1 cellular context compared by ENCODE assay signal in the genomic region with DNA sequence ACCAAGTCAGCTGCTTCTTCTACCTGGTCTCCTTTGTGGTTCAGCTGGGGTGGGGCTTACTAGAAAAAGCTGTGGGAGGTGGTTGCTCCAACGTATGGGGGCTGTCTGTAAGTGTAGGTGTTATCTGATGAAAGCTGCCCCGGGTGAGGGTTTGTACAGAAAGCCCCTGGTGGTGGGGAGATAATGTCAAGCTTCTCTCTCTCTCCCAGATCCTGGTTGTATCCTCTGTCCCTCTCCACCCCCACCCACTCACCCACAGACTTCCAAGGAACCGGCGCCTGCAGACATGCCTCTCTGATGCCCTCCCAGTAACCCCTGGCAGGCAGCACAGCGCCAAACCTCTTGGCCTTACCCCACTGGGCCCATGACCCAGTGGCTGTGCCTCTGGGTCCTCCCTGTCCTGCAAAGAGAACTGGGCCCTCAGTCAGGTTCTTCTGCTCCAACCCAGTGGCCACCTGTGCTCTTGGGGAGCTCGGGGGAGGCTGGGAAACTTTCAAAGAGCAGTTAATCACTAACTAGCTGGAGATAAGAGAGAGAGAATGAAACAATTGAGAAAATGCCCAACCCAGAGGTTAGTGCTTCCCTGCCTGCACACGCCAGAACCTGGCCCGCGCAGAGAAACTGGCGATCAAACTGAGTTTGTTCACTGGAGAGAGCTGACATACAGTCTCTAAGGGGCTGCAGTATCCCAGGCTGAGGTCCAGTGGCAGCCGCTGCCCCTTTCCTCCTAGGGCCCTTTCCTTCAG.
A peak's percentile ranks its signal among the peaks of the same experiment; 100 is the strongest.
TF ChIP-seq lines count a peak whose summit lies in the region.

No MANE protein-coding gene starts in this region.

TF ChIP-seq in K562, 482 proteins besides CTCF, POLR2A, EP300 and RAD21 (continued from another document and continues in another):
- TF ChIP-seq, protein P1, sequence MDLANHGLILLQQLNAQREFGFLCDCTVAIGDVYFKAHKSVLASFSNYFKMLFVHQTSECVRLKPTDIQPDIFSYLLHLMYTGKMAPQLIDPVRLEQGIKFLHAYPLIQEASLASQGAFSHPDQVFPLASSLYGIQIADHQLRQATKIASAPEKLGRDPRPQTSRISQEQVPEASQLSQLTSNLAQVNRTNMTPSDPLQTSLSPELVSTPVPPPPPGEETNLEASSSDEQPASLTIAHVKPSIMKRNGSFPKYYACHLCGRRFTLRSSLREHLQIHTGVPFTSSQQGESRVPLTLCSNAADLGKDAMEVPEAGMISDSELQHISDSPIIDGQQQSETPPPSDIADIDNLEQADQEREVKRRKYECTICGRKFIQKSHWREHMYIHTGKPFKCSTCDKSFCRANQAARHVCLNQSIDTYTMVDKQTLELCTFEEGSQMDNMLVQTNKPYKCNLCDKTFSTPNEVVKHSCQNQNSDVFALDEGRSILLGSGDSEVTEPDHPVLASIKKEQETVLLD (IDR thresholded peaks at IDR 0.05): peak; percentile 48; the same call in 1 of the 2 replicates
- TF ChIP-seq HDAC1 (IDR thresholded peaks at IDR 0.05) (peak in 1 of 2 experiments; percentile 68; a peak in 2 of 4 replicates), SMARCA5 (IDR thresholded peaks at IDR 0.05) (peak; percentile 55; the same call in 1 of the 2 replicates), ZNF639 (CRISPR knock-in tag; conservative IDR thresholded peaks at IDR 0.05 in 1 of 2, IDR thresholded peaks at IDR 0.05 in 1 of 2) (no peak), PTTG1 (tag; IDR thresholded peaks at IDR 0.05; ENCODE audit: low read depth) (no peak), ZNF408 (CRISPR knock-in tag; IDR thresholded peaks at IDR 0.05; ENCODE audit: low read depth) (no peak), YY1 (IDR thresholded peaks at IDR 0.05; ENCODE audit: borderline replicate concordance in 1 of 3, control insufficient read depth in 1 of 3, extremely low read depth in 1 of 3, insufficient read depth in 3 of 3, insufficient read length in 1 of 3, insufficient replicate concordance in 2 of 3, low read depth in 1 of 3, low read length in 2 of 3) (peak in 1 of 3 experiments; percentile 27), POLR2H (tag; IDR thresholded peaks at IDR 0.05; ENCODE audit: low read depth) (peak; percentile 56), CREM (IDR thresholded peaks at IDR 0.05; ENCODE audit: low read depth) (peak; percentile 60), ARNT (IDR thresholded peaks at IDR 0.05) (0 out of 4 replicates have a peak, but pooled peaks of 1 of the 2 experiments have one; percentile 34), GTF2A2 (tag; IDR thresholded peaks at IDR 0.05) (no peak), MLX (CRISPR knock-in tag; conservative IDR thresholded peaks at IDR 0.05) (no peak), ZNF311 (CRISPR knock-in tag; IDR thresholded peaks at IDR 0.05) (peak; percentile 55; the same call in 1 of the 2 replicates), CTBP1 (IDR thresholded peaks at IDR 0.05; ENCODE audit: borderline replicate concordance) (peak; percentile 92), NEUROD1 (IDR thresholded peaks at IDR 0.05; ENCODE audit: borderline replicate concordance, low read depth, low read length, partially characterized antibody) (peak; percentile 73), ZNF197 (CRISPR knock-in tag; IDR thresholded peaks at IDR 0.05; ENCODE audit: low read depth) (no peak), BRD4 (IDR thresholded peaks at IDR 0.05) (peak; percentile 48; the same call in 1 of the 2 replicates), MITF (IDR thresholded peaks at IDR 0.05) (peak; percentile 43; the same call in 1 of the 2 replicates), TBL1XR1 (IDR thresholded peaks at IDR 0.05; ENCODE audit: low read length in 2 of 2) (peak; percentile 26 to 84; a peak in 3 of 4 replicates), MTA3 (IDR thresholded peaks at IDR 0.05; ENCODE audit: borderline replicate concordance) (no peak), MTA2 (IDR thresholded peaks at IDR 0.05; ENCODE audit: low read depth) (peak; percentile 68), KHSRP (IDR thresholded peaks at IDR 0.05) (no peak), WHSC1 (IDR thresholded peaks at IDR 0.05; ENCODE audit: low read length) (no peak), GATAD2B (IDR thresholded peaks at IDR 0.05; ENCODE audit: borderline replicate concordance) (peak; percentile 70; the same call in 1 of the 2 replicates), EGR1 (conservative IDR thresholded peaks at IDR 0.05) (peak; percentile 96), MCM5 (IDR thresholded peaks at IDR 0.05; ENCODE audit: low read depth) (no peak), RFX7 (CRISPR knock-in tag; IDR thresholded peaks at IDR 0.05) (no peak), RCOR1 (IDR thresholded peaks at IDR 0.05; ENCODE audit: borderline replicate concordance in 1 of 2, low read depth in 2 of 2, low read length in 2 of 2) (peak in 1 of 2 experiments; percentile 77; a peak in 2 of 4 replicates), DMBX1 (CRISPR knock-in tag; IDR thresholded peaks at IDR 0.05; ENCODE audit: borderline replicate concordance) (peak; percentile 77), POLR2AphosphoS5 (IDR thresholded peaks at IDR 0.05; ENCODE audit: control insufficient read depth, insufficient read depth, low read depth, low read length) (peak; percentile 65; the same call in 1 of the 2 replicates), CC2D1A (IDR thresholded peaks at IDR 0.05) (no peak), ZFP1 (CRISPR knock-in tag; IDR thresholded peaks at IDR 0.05) (no peak), MYNN (IDR thresholded peaks at IDR 0.05) (0 out of 2 replicates have a peak, but pooled peaks have one; percentile 45), MYNN (CRISPR knock-in tag; IDR thresholded peaks at IDR 0.05) (no peak), ESRRA (IDR thresholded peaks at IDR 0.05; ENCODE audit: borderline replicate concordance, low read depth) (peak; percentile 62; the same call in 1 of the 2 replicates), XRCC5 (IDR thresholded peaks at IDR 0.05; ENCODE audit: low read depth, low read length) (0 out of 2 replicates have a peak, but pooled peaks have one; percentile 37), ZNF668 (CRISPR knock-in tag; IDR thresholded peaks at IDR 0.05) (no peak), CCNT2 (IDR thresholded peaks at IDR 0.05; ENCODE audit: borderline replicate concordance, extremely low read depth, insufficient read length, low read depth, low read length) (peak; percentile 88), SRSF9 (IDR thresholded peaks at IDR 0.05; ENCODE audit: borderline replicate concordance, low read depth, low read length) (no peak), ATF1 (CRISPR knock-in tag; IDR thresholded peaks at IDR 0.05) (no peak), ATF1 (tag; IDR thresholded peaks at IDR 0.05) (peak; percentile 45; the same call in 1 of the 2 replicates), CBFA2T3 (IDR thresholded peaks at IDR 0.05) (peak; percentile 88), MEIS2 (IDR thresholded peaks at IDR 0.05; ENCODE audit: partially characterized antibody) (peak; percentile 64), MAZ (CRISPR knock-in tag; conservative IDR thresholded peaks at IDR 0.05 in 1 of 2, IDR thresholded peaks at IDR 0.05 in 1 of 2) (peak; percentile 43 to 73; a peak in 3 of 4 replicates), ZNF133 (CRISPR knock-in tag; IDR thresholded peaks at IDR 0.05) (no peak), PKNOX1 (IDR thresholded peaks at IDR 0.05) (peak; percentile 19; the same call in 1 of the 2 replicates), NONO (IDR thresholded peaks at IDR 0.05; ENCODE audit: low read depth in 2 of 2, low read length in 1 of 2) (no peak), PHF20 (IDR thresholded peaks at IDR 0.05; ENCODE audit: partially characterized antibody) (no peak), MEF2D (tag; conservative IDR thresholded peaks at IDR 0.05; ENCODE audit: low read depth) (0 out of 2 replicates have a peak, but pooled peaks have one; percentile 39), HDAC6 (IDR thresholded peaks at IDR 0.05; ENCODE audit: low read depth, low read length) (no peak), TFAM (CRISPR knock-in tag; conservative IDR thresholded peaks at IDR 0.05) (no peak), PHF8 (IDR thresholded peaks at IDR 0.05; ENCODE audit: borderline replicate concordance, low read length) (peak; percentile 17; the same call in 1 of the 2 replicates), ZNF175 (CRISPR knock-in tag; IDR thresholded peaks at IDR 0.05; ENCODE audit: low read depth) (peak; percentile 85)
- TF ChIP-seq, protein P2, sequence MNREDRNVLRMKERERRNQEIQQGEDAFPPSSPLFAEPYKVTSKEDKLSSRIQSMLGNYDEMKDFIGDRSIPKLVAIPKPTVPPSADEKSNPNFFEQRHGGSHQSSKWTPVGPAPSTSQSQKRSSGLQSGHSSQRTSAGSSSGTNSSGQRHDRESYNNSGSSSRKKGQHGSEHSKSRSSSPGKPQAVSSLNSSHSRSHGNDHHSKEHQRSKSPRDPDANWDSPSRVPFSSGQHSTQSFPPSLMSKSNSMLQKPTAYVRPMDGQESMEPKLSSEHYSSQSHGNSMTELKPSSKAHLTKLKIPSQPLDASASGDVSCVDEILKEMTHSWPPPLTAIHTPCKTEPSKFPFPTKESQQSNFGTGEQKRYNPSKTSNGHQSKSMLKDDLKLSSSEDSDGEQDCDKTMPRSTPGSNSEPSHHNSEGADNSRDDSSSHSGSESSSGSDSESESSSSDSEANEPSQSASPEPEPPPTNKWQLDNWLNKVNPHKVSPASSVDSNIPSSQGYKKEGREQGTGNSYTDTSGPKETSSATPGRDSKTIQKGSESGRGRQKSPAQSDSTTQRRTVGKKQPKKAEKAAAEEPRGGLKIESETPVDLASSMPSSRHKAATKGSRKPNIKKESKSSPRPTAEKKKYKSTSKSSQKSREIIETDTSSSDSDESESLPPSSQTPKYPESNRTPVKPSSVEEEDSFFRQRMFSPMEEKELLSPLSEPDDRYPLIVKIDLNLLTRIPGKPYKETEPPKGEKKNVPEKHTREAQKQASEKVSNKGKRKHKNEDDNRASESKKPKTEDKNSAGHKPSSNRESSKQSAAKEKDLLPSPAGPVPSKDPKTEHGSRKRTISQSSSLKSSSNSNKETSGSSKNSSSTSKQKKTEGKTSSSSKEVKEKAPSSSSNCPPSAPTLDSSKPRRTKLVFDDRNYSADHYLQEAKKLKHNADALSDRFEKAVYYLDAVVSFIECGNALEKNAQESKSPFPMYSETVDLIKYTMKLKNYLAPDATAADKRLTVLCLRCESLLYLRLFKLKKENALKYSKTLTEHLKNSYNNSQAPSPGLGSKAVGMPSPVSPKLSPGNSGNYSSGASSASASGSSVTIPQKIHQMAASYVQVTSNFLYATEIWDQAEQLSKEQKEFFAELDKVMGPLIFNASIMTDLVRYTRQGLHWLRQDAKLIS (CRISPR knock-in tag; IDR thresholded peaks at IDR 0.05): no peak
- TF ChIP-seq, protein P3, sequence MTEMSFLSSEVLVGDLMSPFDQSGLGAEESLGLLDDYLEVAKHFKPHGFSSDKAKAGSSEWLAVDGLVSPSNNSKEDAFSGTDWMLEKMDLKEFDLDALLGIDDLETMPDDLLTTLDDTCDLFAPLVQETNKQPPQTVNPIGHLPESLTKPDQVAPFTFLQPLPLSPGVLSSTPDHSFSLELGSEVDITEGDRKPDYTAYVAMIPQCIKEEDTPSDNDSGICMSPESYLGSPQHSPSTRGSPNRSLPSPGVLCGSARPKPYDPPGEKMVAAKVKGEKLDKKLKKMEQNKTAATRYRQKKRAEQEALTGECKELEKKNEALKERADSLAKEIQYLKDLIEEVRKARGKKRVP (CRISPR knock-in tag; IDR thresholded peaks at IDR 0.05): no peak
- TF ChIP-seq, protein P4, sequence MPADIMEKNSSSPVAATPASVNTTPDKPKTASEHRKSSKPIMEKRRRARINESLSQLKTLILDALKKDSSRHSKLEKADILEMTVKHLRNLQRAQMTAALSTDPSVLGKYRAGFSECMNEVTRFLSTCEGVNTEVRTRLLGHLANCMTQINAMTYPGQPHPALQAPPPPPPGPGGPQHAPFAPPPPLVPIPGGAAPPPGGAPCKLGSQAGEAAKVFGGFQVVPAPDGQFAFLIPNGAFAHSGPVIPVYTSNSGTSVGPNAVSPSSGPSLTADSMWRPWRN (IDR thresholded peaks at IDR 0.05; ENCODE audit: low read depth): no peak
- TF ChIP-seq, protein P5, sequence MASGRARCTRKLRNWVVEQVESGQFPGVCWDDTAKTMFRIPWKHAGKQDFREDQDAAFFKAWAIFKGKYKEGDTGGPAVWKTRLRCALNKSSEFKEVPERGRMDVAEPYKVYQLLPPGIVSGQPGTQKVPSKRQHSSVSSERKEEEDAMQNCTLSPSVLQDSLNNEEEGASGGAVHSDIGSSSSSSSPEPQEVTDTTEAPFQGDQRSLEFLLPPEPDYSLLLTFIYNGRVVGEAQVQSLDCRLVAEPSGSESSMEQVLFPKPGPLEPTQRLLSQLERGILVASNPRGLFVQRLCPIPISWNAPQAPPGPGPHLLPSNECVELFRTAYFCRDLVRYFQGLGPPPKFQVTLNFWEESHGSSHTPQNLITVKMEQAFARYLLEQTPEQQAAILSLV (tag; IDR thresholded peaks at IDR 0.05): no peak
- TF ChIP-seq, protein P6, sequence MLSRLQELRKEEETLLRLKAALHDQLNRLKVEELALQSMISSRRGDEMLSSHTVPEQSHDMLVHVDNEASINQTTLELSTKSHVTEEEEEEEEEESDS (CRISPR knock-in tag; IDR thresholded peaks at IDR 0.05): no peak
